ENCODE assay signal across 16 cellular contexts in genomic region chr13:111480503-111480902, GRCh38.
"Had no signal": no experiment of that assay in that cellular context is flagged by ENCODE, and none has a peak within 500 bp of the region (broad histone marks: within the 10 kb centered on the region; RNA-seq: fewer than 3 reads in every experiment).

No MANE protein-coding gene starts in this region.

- H3K27me3 ChIP-seq: colonic mucosa had no signal

- H3K4me3 ChIP-seq: breast epithelium, colonic mucosa, PC-9, SJCRH30 had no signal

- H3K36me3 ChIP-seq: breast epithelium, colonic mucosa, SJCRH30 had no signal

- DNase-seq: activated CD4-positive, alpha-beta T cell treated with anti-CD3 and anti-CD28 coated beads for 4 hours; activated CD8-positive, alpha-beta T cell treated with anti-CD3 and anti-CD28 coated beads for 36 hours; activated effector memory CD4-positive, alpha-beta T cell treated with Interleukin-2 at 50 U/mL for 16 hours; activated naive CD4-positive, alpha-beta T cell; activated T-cell treated with anti-CD3 and anti-CD28 coated beads, Interleukin-2, amount 50 U/mL, for 24 hours; caudate nucleus; colonic mucosa; NCI-H1694 treated with DMSO at 0.1 percent for 48 hours; NCI-H446 treated with DMSO at 0.1 percent for 48 hours; NCI-H524 treated with DMSO at 0.1 percent for 48 hours; PC-9; SJCRH30; SK-N-SH; SW 1271 had no signal

- H3K4me1 ChIP-seq: breast epithelium, colonic mucosa, SJCRH30 had no signal

- H3K27ac ChIP-seq: breast epithelium, colonic mucosa, KMS-11, PC-9, SJCRH30 had no signal

- ATAC-seq: activated CD8-positive, alpha-beta T cell treated with anti-CD3 and anti-CD28 coated beads for 36 hours had no signal

- H3K9me3 ChIP-seq: breast epithelium, colonic mucosa, SJCRH30, SK-N-SH had no signal
